Comparison of ENCODE assay signal across 23 cellular contexts in genomic region chr5:17239953-17240352, GRCh38. TPM values are rescaled to one million over a fixed set of nuclear protein-coding genes. Genes with fewer than 3 reads are reported as not detected.
A peak's percentile ranks its signal among the peaks of the same experiment; 100 is the strongest.
DNase-seq lines count a peak whose midpoint lies in the region; ATAC-seq, FAIRE-seq and TF ChIP-seq lines count a peak whose summit lies in the region.
"Had no signal": no experiment of that assay in that cellular context is flagged by ENCODE, and none has a peak within 500 bp of the region (broad histone marks: within the 10 kb centered on the region; RNA-seq: fewer than 3 reads in every experiment).

No MANE protein-coding gene starts in this region.

- no peak overlapping the region for H2BK12ac ChIP-seq in trophoblast cell (ENCODE audit: low read length)

- intact Hi-C loops in IMR-90 (cut with micrococcal nuclease): no loop called here

- TF ChIP-seq CTCF in A549 (IDR thresholded peaks at IDR 0.05): no peak
- no peak for TF ChIP-seq CTCF in IMR-90 (conservative IDR thresholded peaks at IDR 0.05; ENCODE audit: low read depth, low read length)
- no peak for TF ChIP-seq CTCF in SU-DHL-6 (IDR thresholded peaks at IDR 0.05; ENCODE audit: insufficient read depth, low read length, poor library complexity, severe bottlenecking)
- no peak for TF ChIP-seq CTCF in GM13977 (IDR thresholded peaks at IDR 0.05; ENCODE audit: extremely low read depth, insufficient read depth, missing control alignments)

- CTCF ChIA-PET in A549 (lab: Yijun Ruan, JAX): interaction anchor here (1.2 kb wide), 1 partner anchor 24 kb away, joined by 3 read pairs; no protein-coding TSS in a partner anchor
- CTCF ChIA-PET in IMR-90 (lab: Yijun Ruan, JAX): interaction anchor here (0.6 kb wide), 1 partner anchor 32 kb away, joined by 3 read pairs; no protein-coding TSS in a partner anchor

- H3K36me3 ChIP-seq in IMR-90 (ENCODE audit: control insufficient read depth, insufficient read depth, low read length): peaks cover 10% of the 10 kb centered on the region; the same call in 1 of the 2 replicates
- H3K36me3 ChIP-seq in SU-DHL-6 (ENCODE audit: low read length): peaks cover 21% of the 10 kb centered on the region
- H3K36me3 ChIP-seq in trophoblast cell (ENCODE audit: control insufficient read depth in 1 of 2, insufficient read depth in 2 of 2, low read length in 2 of 2): peaks cover 3 to 4% of the 10 kb centered on the region in 2 experiments

- no TSS peak for BruUV-seq in IMR-90 (replicated peaks; lab: Mats Ljungman, UMichigan)

- TF ChIP-seq RAD21 in A549 (conservative IDR thresholded peaks at IDR 0.05 in 1 of 2, IDR thresholded peaks at IDR 0.05 in 1 of 2) (no peak), IMR-90 (IDR thresholded peaks at IDR 0.05; ENCODE audit: low read length) (no peak)

- H3K56ac ChIP-seq in IMR-90 (ENCODE audit: extremely low read depth, insufficient read depth, low read length): no peak overlapping the region

- peak overlapping the region; percentile 52 for H3K4me2 ChIP-seq in A549
- no peak overlapping the region for H3K4me2 ChIP-seq in IMR-90 (ENCODE audit: low read depth, low read length)
- peak overlapping the region; percentile 16 for H3K4me2 ChIP-seq in SU-DHL-6 (ENCODE audit: low read depth, low read length, poor library complexity, severe bottlenecking)
- no peak overlapping the region for H3K4me2 ChIP-seq in trophoblast cell (ENCODE audit: low read length)
- H3K4me2 ChIP-seq: KMS-11 had no signal

- H2AK9ac ChIP-seq in IMR-90 (replicated peaks; ENCODE audit: low read depth, low read length, poor library complexity): no peak overlapping the region

- no peak overlapping the region for H3K4me3 Mint-ChIP-seq in activated T-cell treated with anti-CD3 and anti-CD28 coated beads, Interleukin-2, amount 50 U/mL, for 4 hours
- H3K4me3 Mint-ChIP-seq: H9 had no signal

- DNase-seq in A549 (ENCODE audit: low read depth in 1 of 2, low spot score in 1 of 2) (no peak), IMR-90 (no peak), trophoblast cell (no peak), putamen (ENCODE audit: low spot score) (no peak), GM13977 (ENCODE audit: low spot score) (no peak)
- no peak for DNase-seq in activated T-cell treated with anti-CD3 and anti-CD28 coated beads, Interleukin-2, amount 50 U/mL, for 4 hours
- DNase-seq: EL, GF-D8, H9, NCI-H1092 treated with DMSO at 0.1 percent for 48 hours, NCI-H2029 treated with DMSO at 0.1 percent for 48 hours, NCI-H2171, NCI-H345, NCI-H524, NCI-H82, Right ventricle myocardium superior, SK-N-SH had no signal

- peaks cover 9% of the 10 kb centered on the region; the same call in 1 of the 2 replicates for H3F3A ChIP-seq in SU-DHL-6 (ENCODE audit: insufficient read depth)

- H3K9me3 ChIP-seq in A549: no peaks in the 10 kb centered on the region
- no peaks in the 10 kb centered on the region for H3K9me3 ChIP-seq in IMR-90 (ENCODE audit: control insufficient read depth, insufficient read depth, low read length)
- no peaks in the 10 kb centered on the region for H3K9me3 ChIP-seq in SU-DHL-6 (ENCODE audit: insufficient read depth, low read length)
- no peaks in the 10 kb centered on the region for H3K9me3 ChIP-seq in trophoblast cell (ENCODE audit: insufficient read depth, low read depth, low read length)
- H3K9me3 ChIP-seq: SK-N-SH had no signal

- H2BK20ac ChIP-seq in IMR-90 (ENCODE audit: low read depth, low read length): no peak overlapping the region

- no peaks in the 10 kb centered on the region for H3K36me3 Mint-ChIP-seq in activated T-cell treated with anti-CD3 and anti-CD28 coated beads, Interleukin-2, amount 50 U/mL, for 4 hours (ENCODE audit: insufficient read depth)

- H3K4me1 ChIP-seq in A549 (peaks cover 99% of the 10 kb centered on the region), IMR-90 (ENCODE audit: control insufficient read depth, insufficient read depth, low read length) (peaks cover 23% of the 10 kb centered on the region), trophoblast cell (ENCODE audit: control insufficient read depth in 1 of 2, insufficient read depth in 2 of 2, low read length in 2 of 2) (peaks cover 5 to 11% of the 10 kb centered on the region in 2 experiments)

- 0 out of 2 replicates have a peak overlapping the region, but pooled peaks have one; percentile 87 for H3K23ac ChIP-seq in IMR-90 (ENCODE audit: low read depth, low read length)
- H3K23ac ChIP-seq in trophoblast cell (ENCODE audit: low read length): no peak overlapping the region

- H3K27me3 ChIP-seq in IMR-90 (ENCODE audit: control insufficient read depth, insufficient read depth, low read length): no peaks in the 10 kb centered on the region
- H3K27me3 ChIP-seq in SU-DHL-6 (ENCODE audit: low read length): no peaks in the 10 kb centered on the region
- H3K27me3 ChIP-seq in trophoblast cell (ENCODE audit: insufficient read depth, low read length): no peaks in the 10 kb centered on the region

- FAIRE-seq in A549 (lab: Jason Lieb, UNC): no peak
- FAIRE-seq: HTR-8/SVneo, RCC 7860 had no signal

- H3K4me1 Mint-ChIP-seq in activated T-cell treated with anti-CD3 and anti-CD28 coated beads, Interleukin-2, amount 50 U/mL, for 4 hours (ENCODE audit: low read depth): no peaks in the 10 kb centered on the region

- peaks cover 19% of the 10 kb centered on the region for H3K9me1 ChIP-seq in IMR-90 (ENCODE audit: insufficient read depth, low read length)

- peak overlapping the region; percentile 47 to 76; a peak in 5 of 6 replicates for H3K27ac ChIP-seq in A549
- H3K27ac ChIP-seq in IMR-90 (ENCODE audit: insufficient read depth, low read length): no peak overlapping the region
- no peak overlapping the region for H3K27ac ChIP-seq in SU-DHL-6 (ENCODE audit: low read depth, low read length)
- H3K27ac ChIP-seq in trophoblast cell (ENCODE audit: low read depth, low read length): no peak overlapping the region
- H3K27ac ChIP-seq: 22Rv1, KMS-11 had no signal

- H3K9ac ChIP-seq in IMR-90 (ENCODE audit: low read depth, low read length) (no peak overlapping the region), SU-DHL-6 (ENCODE audit: low read length) (no peak overlapping the region), trophoblast cell (ENCODE audit: low read length) (no peak overlapping the region)
- H3K9ac ChIP-seq: KMS-11, SK-N-SH had no signal

- H2BK120ac ChIP-seq in IMR-90 (ENCODE audit: low read depth, low read length): no peak overlapping the region
- peak overlapping the region; percentile 22 for H2BK120ac ChIP-seq in trophoblast cell (ENCODE audit: insufficient read depth, low read length, poor library complexity)

- H2AFZ ChIP-seq in IMR-90 (replicated peaks; ENCODE audit: low read length, poor library complexity) (no peak overlapping the region), SU-DHL-6 (ENCODE audit: low read depth, low read length, severe bottlenecking) (no peak overlapping the region), trophoblast cell (ENCODE audit: insufficient read depth, low read length, poor library complexity) (no peak overlapping the region)

- POLR2A ChIA-PET in A549 (lab: Yijun Ruan, JAX) (interaction anchor here (2.0 kb wide), 1 partner anchor 9 kb away, joined by 5 read pairs; no protein-coding TSS in a partner anchor), IMR-90 (lab: Charles Lee; ENCODE audit: unreplicated experiment) (no interaction called here)

- H2AK5ac ChIP-seq in IMR-90 (ENCODE audit: low read depth, low read length) (no peak overlapping the region), trophoblast cell (ENCODE audit: low read length) (no peak overlapping the region)

- H3K14ac ChIP-seq in IMR-90 (replicated peaks; ENCODE audit: low read depth, low read length): no peak overlapping the region
- no peak overlapping the region for H3K14ac ChIP-seq in trophoblast cell (ENCODE audit: low read length)

- H3K79me2 ChIP-seq in SU-DHL-6 (ENCODE audit: insufficient read depth, low read length) (peaks cover 100% of the 10 kb centered on the region), trophoblast cell (ENCODE audit: control insufficient read depth, insufficient read depth, low read length, poor library complexity) (peaks cover 19% of the 10 kb centered on the region)

- H2BK5ac ChIP-seq in IMR-90 (ENCODE audit: low read depth, low read length, poor library complexity, severe bottlenecking): peak overlapping the region; percentile 13
- H2BK5ac ChIP-seq in trophoblast cell (ENCODE audit: low read depth, low read length, poor library complexity): no peak overlapping the region

- no peak overlapping the region for H2BK15ac ChIP-seq in IMR-90 (ENCODE audit: low read depth, low read length)

- H3K27me3 Mint-ChIP-seq in activated T-cell treated with anti-CD3 and anti-CD28 coated beads, Interleukin-2, amount 50 U/mL, for 4 hours (ENCODE audit: low read depth): peaks cover 2% of the 10 kb centered on the region

- H4K5ac ChIP-seq in IMR-90 (ENCODE audit: low read depth, low read length): no peak overlapping the region

- no peak overlapping the region for H4K91ac ChIP-seq in IMR-90 (ENCODE audit: insufficient read depth, low read depth, low read length)
- no peak overlapping the region for H4K91ac ChIP-seq in trophoblast cell (ENCODE audit: low read depth, low read length)

- peaks cover 5 to 68% of the 10 kb centered on the region in 2 experiments; a peak in 3 of 4 replicates for H3K79me1 ChIP-seq in IMR-90 (ENCODE audit: low read depth in 1 of 2, low read length in 2 of 2)
- peaks cover 2% of the 10 kb centered on the region for H3K79me1 ChIP-seq in trophoblast cell (ENCODE audit: low read length)

- H4K8ac ChIP-seq in IMR-90 (ENCODE audit: low read depth in 2 of 2, low read length in 2 of 2) (no peak overlapping the region), trophoblast cell (ENCODE audit: low read depth, low read length) (no peak overlapping the region)

- no peak overlapping the region for H4K12ac ChIP-seq in trophoblast cell (ENCODE audit: low read depth, low read length)

- in situ Hi-C loops in IMR-90 (cut with MboI; ENCODE audit: low sequenced_read_pairs): no loop called here
- in situ Hi-C loops in GM13977 (cut with MboI; ENCODE audit: low pct_unique_long_range_greater_than_20kb, low sequenced_read_pairs, unreplicated experiment): no loop called here

- no peaks in the 10 kb centered on the region for H3K9me3 Mint-ChIP-seq in activated T-cell treated with anti-CD3 and anti-CD28 coated beads, Interleukin-2, amount 50 U/mL, for 4 hours
- H3K9me3 Mint-ChIP-seq: H9 had no signal

- TF ChIP-seq POLR2A in A549 (IDR thresholded peaks at IDR 0.05; ENCODE audit: low read length) (no peak), IMR-90 (IDR thresholded peaks at IDR 0.05; ENCODE audit: low read depth, low read length) (no peak)

- no peak for ATAC-seq in A549
- ATAC-seq in IMR-90 (ENCODE audit: low read depth): no peak
- no peak for ATAC-seq in activated T-cell treated with anti-CD3 and anti-CD28 coated beads, Interleukin-2, amount 50 U/mL, for 4 hours
- no peak for ATAC-seq in GM21576 (IDR thresholded peaks at IDR 0.05; ENCODE audit: unreplicated experiment)

- WGBS in A549 (ENCODE audit: missing lambda C conversion rate): 91% methylated on average over 6 of the region's 6 CpGs
- 100% methylated on average over 4 of the region's 6 CpGs; no CpG with 5 or more reads in 1 of the 2 experiments for WGBS in IMR-90 (ENCODE audit: extremely low coverage in 2 of 2, insufficient read length in 1 of 2), 2 experiments
- no CpG with 5 or more reads among the region's 6 CpGs for WGBS in trophoblast cell (ENCODE audit: extremely low coverage, insufficient coverage, insufficient read length)

- TF ChIP-seq EP300 in A549 (IDR thresholded peaks at IDR 0.05): no peak

- H3K4ac ChIP-seq in IMR-90 (ENCODE audit: low read depth, low read length) (no peak overlapping the region), trophoblast cell (ENCODE audit: low read depth, low read length) (peak overlapping the region; percentile 86)

- H3K9me2 ChIP-seq in SU-DHL-6 (replicated peaks; ENCODE audit: insufficient read depth, low read length): no peaks in the 10 kb centered on the region
- H3K9me2 ChIP-seq: SK-N-SH had no signal

- dilution Hi-C loops in IMR-90 (cut with HindIII; ENCODE audit: low sequenced_read_pairs, unreplicated experiment): no loop called here

- H3K18ac ChIP-seq in IMR-90 (ENCODE audit: low read depth, low read length) (no peak overlapping the region), trophoblast cell (ENCODE audit: low read length) (no peak overlapping the region)

- H4K20me1 ChIP-seq in IMR-90 (ENCODE audit: insufficient read depth, low read length) (peaks cover 76% of the 10 kb centered on the region), SU-DHL-6 (ENCODE audit: low read depth, low read length) (peaks cover 61% of the 10 kb centered on the region)

- H3K4me3 ChIP-seq in A549: no peak overlapping the region
- H3K4me3 ChIP-seq in IMR-90 (ENCODE audit: insufficient read depth, low read depth, low read length): no peak overlapping the region
- H3K4me3 ChIP-seq in SU-DHL-6 (ENCODE audit: insufficient read depth, low read length, poor library complexity, severe bottlenecking): no peak overlapping the region
- no peak overlapping the region for H3K4me3 ChIP-seq in trophoblast cell (ENCODE audit: low read depth, low read length)

RNA-seq across cellular contexts. Expression of gene BASP1, which starts 22.5 kb away (rescaled TPM):
- polyA plus RNA-seq in A549 (2011; rRNA removed): 369 and 454 TPM in 2 replicates
- 308 and 386 TPM in 2 replicates for polyA plus RNA-seq in A549 (2012; cell fraction: cytosol; rRNA removed)
- polyA plus RNA-seq in A549 (2012; cell fraction: nucleus; rRNA removed): 121 and 135 TPM in 2 replicates
- polyA plus RNA-seq in A549 (2017; fragmentation: RNase III; extraction: RNeasy Plus Mini Kit Qiagen cat#74134 plus additional on column Dnase treatment): 381 to 414 TPM (median 391 TPM) in 3 replicates
- 48.8 and 53.9 TPM in 2 replicates for polyA minus RNA-seq in A549 (2011; rRNA and poly(A)+ RNA removed)
- total RNA-seq in IMR-90 (2012; rRNA removed): 39.6 and 70.5 TPM in 2 replicates
- 103 and 121 TPM in 2 replicates for polyA plus RNA-seq in IMR-90 (2012; rRNA removed)
- polyA plus RNA-seq in IMR-90 (2012; cell fraction: cytosol; rRNA removed): 112 and 166 TPM in 2 replicates
- polyA plus RNA-seq in IMR-90 (2012; cell fraction: nucleus; rRNA removed; ENCODE audit: low replicate concordance): 48.2 and 69.4 TPM in 2 replicates
- 550 and 590 TPM in 2 replicates for polyA plus RNA-seq in trophoblast cell (2013)
- 10 to 100 TPM in 1 of 3 donors, 1 to 10 TPM in 2; 4.3 to 12.3 (median 4.7) TPM for total RNA-seq in activated T-cell treated with anti-CD3 and anti-CD28 coated beads, Interleukin-2, amount 50 U/mL, for 4 hours

Comparison
In these comparisons a context has a peak if more than half of its experiments do, and no peak if none do; other contexts are left out.
1. H3K27ac ChIP-seq: peak in A549 (2 of 2); none in IMR-90 (single experiment), SU-DHL-6 (single experiment) and trophoblast cell (single experiment).
2. H3K4me2 ChIP-seq: peak in A549 (single experiment) and SU-DHL-6 (single experiment); none in IMR-90 (single experiment) and trophoblast cell (single experiment).